Comparison of ENCODE assay signal across 9 cellular contexts in genomic region chr15:32870240-32871033, GRCh38.
A peak's percentile ranks its signal among the peaks of the same experiment; 100 is the strongest.
DNase-seq lines count a peak whose midpoint lies in the region; ATAC-seq and TF ChIP-seq lines count a peak whose summit lies in the region.
"Had no signal": no experiment of that assay in that cellular context is flagged by ENCODE, and none has a peak within 500 bp of the region (broad histone marks: within the 10 kb centered on the region; RNA-seq: fewer than 3 reads in every experiment).

No MANE protein-coding gene starts in this region.

- intact Hi-C loops in head of caudate nucleus (cut with DNase I) = no loop called here

- in situ Hi-C loops in GM13977 (cut with MboI; ENCODE audit: low pct_unique_long_range_greater_than_20kb, low sequenced_read_pairs, unreplicated experiment) = no loop called here

- ATAC-seq in HG02870 (IDR thresholded peaks at IDR 0.05; ENCODE audit: unreplicated experiment) = peak; percentile 74

- H3K4ac ChIP-seq in mesenchymal stem cell (ENCODE audit: low read depth in 1 of 2, low read length in 2 of 2) = peak overlapping the region in 1 of 2 experiments; percentile 92

- no peaks in the 10 kb centered on the region for H3K9me3 ChIP-seq in mesenchymal stem cell (ENCODE audit: control insufficient read depth, low read length)

- H2BK5ac ChIP-seq in mesenchymal stem cell (ENCODE audit: low read depth, low read length, poor library complexity, severe bottlenecking) = no peak overlapping the region

- no peak overlapping the region for H4K91ac ChIP-seq in mesenchymal stem cell (ENCODE audit: low read length)

- peaks cover 6% of the 10 kb centered on the region for H3K4me1 ChIP-seq in mesenchymal stem cell (ENCODE audit: control insufficient read depth, insufficient read depth, low read depth, low read length)

- peak overlapping the region in 1 of 2 experiments; percentile 98 for H3K14ac ChIP-seq in mesenchymal stem cell (ENCODE audit: low read length in 2 of 2)

- H4K8ac ChIP-seq in mesenchymal stem cell (ENCODE audit: low read length) = peak overlapping the region; percentile 66

- peak overlapping the region; percentile 75 to 99 for H2BK12ac ChIP-seq in mesenchymal stem cell (ENCODE audit: low read length in 2 of 2)

- H3K23ac ChIP-seq in mesenchymal stem cell (ENCODE audit: low read length in 2 of 2) = no peak overlapping the region

- H3K27me3 ChIP-seq in mesenchymal stem cell (ENCODE audit: control insufficient read depth in 1 of 2, insufficient read depth in 1 of 2, low read length in 2 of 2) = no peaks in the 10 kb centered on the region

- no peak overlapping the region for H2AFZ ChIP-seq in mesenchymal stem cell (ENCODE audit: low read depth, low read length)

- peak overlapping the region; percentile 71 for H3K27ac ChIP-seq in mesenchymal stem cell (ENCODE audit: low read length, poor library complexity, severe bottlenecking)

- 37% methylated on average over 7 of the region's 14 CpGs for WGBS in mesenchymal stem cell

- H3K18ac ChIP-seq in mesenchymal stem cell (ENCODE audit: low read depth in 1 of 2, low read length in 2 of 2) = peak overlapping the region; percentile 37 to 96

- no peak overlapping the region for H3K9ac ChIP-seq in mesenchymal stem cell (ENCODE audit: low read length)

- peaks cover 0 to 3% of the 10 kb centered on the region in 2 experiments for H3K36me3 ChIP-seq in mesenchymal stem cell (ENCODE audit: control insufficient read depth in 1 of 2, insufficient read depth in 2 of 2, low read depth in 1 of 2, low read length in 2 of 2)

- no peak overlapping the region for H3K4me3 ChIP-seq in mesenchymal stem cell (ENCODE audit: insufficient read depth in 1 of 2, low read depth in 1 of 2, low read length in 2 of 2)

- TF ChIP-seq CTCF in GM13977 (IDR thresholded peaks at IDR 0.05; ENCODE audit: extremely low read depth, insufficient read depth, missing control alignments) = no peak

- peak overlapping the region; percentile 49 for H2AK5ac ChIP-seq in mesenchymal stem cell (ENCODE audit: low read length, severe bottlenecking)

- peak overlapping the region; percentile 71 for H2BK120ac ChIP-seq in mesenchymal stem cell (ENCODE audit: low read depth, low read length)

- H2BK15ac ChIP-seq in mesenchymal stem cell (ENCODE audit: low read depth, poor library complexity, severe bottlenecking) = no peak overlapping the region

- DNase-seq in GM13977 (ENCODE audit: low spot score) (peak; percentile 13), T1000 (lab: John Stamatoyannopoulos, UW) (peak; percentile 79), mesenchymal stem cell (peak; percentile 99), NCI-H774 (lab: John Stamatoyannopoulos, UW) (no peak), LoVo (ENCODE audit: low spot score) (no peak), head of caudate nucleus (no peak)
- DNase-seq in activated naive CD4-positive, alpha-beta T cell (lab: John Stamatoyannopoulos, UW) = no peak
- DNase-seq: H9 had no signal

- no peak overlapping the region for H3K4me2 ChIP-seq in mesenchymal stem cell (ENCODE audit: low read length, poor library complexity, severe bottlenecking)

- no peaks in the 10 kb centered on the region for H3K79me1 ChIP-seq in mesenchymal stem cell (replicated peaks; ENCODE audit: low read length, poor library complexity, severe bottlenecking)

Comparison
In these comparisons a context has a peak if more than half of its experiments do, and no peak if none do; other contexts are left out.
1. DNase-seq: peak in GM13977 (single experiment), T1000 (single experiment) and mesenchymal stem cell (single experiment); none in NCI-H774 (single experiment), LoVo (single experiment), activated naive CD4-positive, alpha-beta T cell (0 of 4) and head of caudate nucleus (0 of 42).